Comparison of ENCODE assay signal across 25 cellular contexts in genomic region chr6:122144229-122144628, GRCh38.
"Had no signal": no experiment of that assay in that cellular context is flagged by ENCODE, and none has a peak within 500 bp of the region (broad histone marks: within the 10 kb centered on the region; RNA-seq: fewer than 3 reads in every experiment).

No MANE protein-coding gene starts in this region.

- H3K4me1 ChIP-seq: adrenal gland, body of pancreas, gastrocnemius medialis, right lobe of liver, uterus had no signal

- H3K4me3 ChIP-seq: adrenal gland, body of pancreas, cardiac muscle cell, gastrocnemius medialis, mucosa of descending colon, right lobe of liver, thoracic aorta, uterus had no signal

- H3K9me3 ChIP-seq: adrenal gland, body of pancreas, gastrocnemius medialis, mucosa of descending colon, right lobe of liver, thoracic aorta, uterus had no signal

- H3K36me3 ChIP-seq: adrenal gland, cardiac muscle cell, gastrocnemius medialis, right lobe of liver, thoracic aorta, uterus had no signal

- ATAC-seq: activated CD4-positive, alpha-beta T cell treated with anti-CD3 and anti-CD28 coated beads for 36 hours; activated CD8-positive, alpha-beta memory T cell treated with anti-CD3 and anti-CD28 coated beads, Interleukin-2, amount 10 ng/mL, durations not matched to agents 7 days and 5 days; activated CD8-positive, alpha-beta T cell treated with anti-CD3 and anti-CD28 coated beads, Interleukin-2, amount 10 ng/mL, durations not matched to agents 7 days and 5 days; activated T-cell treated with anti-CD3 and anti-CD28 coated beads, Interleukin-2, amount 50 U/mL, for 72 hours; body of pancreas; gastrocnemius medialis; left colon; mucosa of descending colon; natural killer cell treated with Interleukin-12 subunit alpha and Interleukin-12 subunit beta and Interleukin-15 and Interleukin-18, amount 100 ng/mL, for 72 hours; right lobe of liver had no signal

- H3K27ac ChIP-seq: adrenal gland, body of pancreas, cardiac muscle cell, epithelial cell of prostate, gastrocnemius medialis, right lobe of liver, thoracic aorta, uterus had no signal

- DNase-seq: activated CD4-positive, alpha-beta T cell treated with anti-CD3 and anti-CD28 coated beads for 36 hours; activated CD4-positive, CD25-positive, alpha-beta regulatory T cell; activated CD8-positive, alpha-beta memory T cell treated with anti-CD3 and anti-CD28 coated beads, Interleukin-2, amount 10 ng/mL, durations not matched to agents 7 days and 5 days; activated CD8-positive, alpha-beta T cell treated with anti-CD3 and anti-CD28 coated beads, Interleukin-2, amount 10 ng/mL, durations not matched to agents 7 days and 5 days; activated naive CD4-positive, alpha-beta T cell; activated T-cell treated with anti-CD3 and anti-CD28 coated beads, Interleukin-2, amount 50 U/mL, for 72 hours; adrenal gland; aorta; body of pancreas; dermis blood vessel endothelial cell; effector CD4-positive, alpha-beta T cell; gastrocnemius medialis; kidney; left colon; mesenchymal stem cell; mucosa of descending colon; right lobe of liver; stimulated activated CD4-positive, alpha-beta T cell treated with anti-CD3 and anti-CD28 coated beads, Interleukin-2, amount 100 ng/mL, for 48 hours; stimulated activated naive CD4-positive, alpha-beta T cell treated with Interleukin-2 at 50 U/mL for 16 hours; trophoblast cell; uterus had no signal

- H3K27me3 ChIP-seq: adrenal gland, body of pancreas, cardiac muscle cell, gastrocnemius medialis, right lobe of liver, uterus had no signal
